ENCODE assay signal across 1 cellular context in the genomic region with DNA sequence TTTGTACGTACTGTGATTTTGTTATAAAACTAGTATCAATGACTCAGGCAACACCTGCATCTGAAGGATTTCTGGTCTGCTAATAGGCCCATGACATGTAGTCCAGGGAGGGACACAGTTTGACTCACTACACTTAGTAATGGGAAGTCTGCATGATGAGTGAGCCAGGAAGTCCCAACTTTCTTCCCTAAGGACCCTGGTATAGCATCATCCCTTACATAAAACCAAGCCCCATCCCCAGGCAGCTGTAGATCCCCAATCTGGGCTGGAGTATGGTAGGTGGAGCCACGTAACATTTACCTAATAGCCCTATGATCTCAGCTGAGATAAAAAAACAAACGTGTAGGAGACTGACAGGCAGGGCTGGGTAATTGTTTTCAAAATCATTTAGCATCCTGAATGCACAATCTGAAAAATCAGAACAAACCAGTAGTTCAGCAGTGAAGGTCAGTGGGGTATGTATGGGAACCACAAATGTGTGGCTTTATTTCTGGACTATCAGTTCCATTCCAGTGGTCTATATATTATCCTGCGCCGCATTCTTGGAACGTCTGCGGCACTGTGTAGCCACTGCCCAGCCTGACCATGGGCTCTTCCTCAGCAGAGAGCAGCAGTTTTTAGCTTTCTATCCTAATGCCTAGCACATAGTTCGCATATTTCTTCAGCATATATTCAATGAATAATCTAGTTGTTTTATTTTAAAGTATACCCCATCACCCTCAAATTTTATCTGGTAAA.
TF ChIP-seq lines count a peak whose summit lies in the region.

No MANE protein-coding gene starts in this region.

TF ChIP-seq in GM23338, 12 proteins besides CTCF, POLR2A, EP300 and RAD21:
- TF ChIP-seq, protein P1, sequence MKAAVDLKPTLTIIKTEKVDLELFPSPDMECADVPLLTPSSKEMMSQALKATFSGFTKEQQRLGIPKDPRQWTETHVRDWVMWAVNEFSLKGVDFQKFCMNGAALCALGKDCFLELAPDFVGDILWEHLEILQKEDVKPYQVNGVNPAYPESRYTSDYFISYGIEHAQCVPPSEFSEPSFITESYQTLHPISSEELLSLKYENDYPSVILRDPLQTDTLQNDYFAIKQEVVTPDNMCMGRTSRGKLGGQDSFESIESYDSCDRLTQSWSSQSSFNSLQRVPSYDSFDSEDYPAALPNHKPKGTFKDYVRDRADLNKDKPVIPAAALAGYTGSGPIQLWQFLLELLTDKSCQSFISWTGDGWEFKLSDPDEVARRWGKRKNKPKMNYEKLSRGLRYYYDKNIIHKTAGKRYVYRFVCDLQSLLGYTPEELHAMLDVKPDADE (IDR thresholded peaks at IDR 0.05), result no peak
- TF ChIP-seq ZNF114 (CRISPR knock-in tag; IDR thresholded peaks at IDR 0.05) (no peak), ZNF462 (CRISPR knock-in tag; IDR thresholded peaks at IDR 0.05) (no peak), JUNB (IDR thresholded peaks at IDR 0.05; ENCODE audit: unreplicated experiment) (no peak), POLR2AphosphoS5 (IDR thresholded peaks at IDR 0.05; ENCODE audit: low read depth) (no peak), STAT1 (IDR thresholded peaks at IDR 0.05; ENCODE audit: unreplicated experiment) (no peak), EZH2phosphoT487 (IDR thresholded peaks at IDR 0.05; ENCODE audit: unreplicated experiment) (no peak)
TF ChIP-seq in GM23338: peak in this region for 0.
